1 cellular context compared by ENCODE assay signal in genomic region chr7:16933296-16934248, GRCh38.
TF ChIP-seq lines count a peak whose summit lies in the region.

No MANE protein-coding gene starts in this region.

TF ChIP-seq in IMR-90, 13 proteins besides CTCF, POLR2A, EP300 and RAD21:
- TF ChIP-seq, protein P1, sequence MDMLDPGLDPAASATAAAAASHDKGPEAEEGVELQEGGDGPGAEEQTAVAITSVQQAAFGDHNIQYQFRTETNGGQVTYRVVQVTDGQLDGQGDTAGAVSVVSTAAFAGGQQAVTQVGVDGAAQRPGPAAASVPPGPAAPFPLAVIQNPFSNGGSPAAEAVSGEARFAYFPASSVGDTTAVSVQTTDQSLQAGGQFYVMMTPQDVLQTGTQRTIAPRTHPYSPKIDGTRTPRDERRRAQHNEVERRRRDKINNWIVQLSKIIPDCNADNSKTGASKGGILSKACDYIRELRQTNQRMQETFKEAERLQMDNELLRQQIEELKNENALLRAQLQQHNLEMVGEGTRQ (IDR thresholded peaks at IDR 0.05; ENCODE audit: low read depth, low read length) = no peak
- TF ChIP-seq SMC3 (IDR thresholded peaks at IDR 0.05; ENCODE audit: low read depth, low read length) (no peak), CEBPB (IDR thresholded peaks at IDR 0.05; ENCODE audit: low read depth, low read length) (no peak), BHLHE40 (IDR thresholded peaks at IDR 0.05; ENCODE audit: low read depth, low read length) (no peak), CHD1 (IDR thresholded peaks at IDR 0.05; ENCODE audit: low read depth, low read length) (no peak), MAZ (IDR thresholded peaks at IDR 0.05; ENCODE audit: borderline replicate concordance, low read depth, low read length) (no peak), MXI1 (IDR thresholded peaks at IDR 0.05; ENCODE audit: borderline replicate concordance, low read depth, low read length) (no peak), MAFK (IDR thresholded peaks at IDR 0.05; ENCODE audit: low read depth, low read length) (no peak), RCOR1 (IDR thresholded peaks at IDR 0.05; ENCODE audit: insufficient replicate concordance, low read length) (no peak)
- TF ChIP-seq, protein P2, sequence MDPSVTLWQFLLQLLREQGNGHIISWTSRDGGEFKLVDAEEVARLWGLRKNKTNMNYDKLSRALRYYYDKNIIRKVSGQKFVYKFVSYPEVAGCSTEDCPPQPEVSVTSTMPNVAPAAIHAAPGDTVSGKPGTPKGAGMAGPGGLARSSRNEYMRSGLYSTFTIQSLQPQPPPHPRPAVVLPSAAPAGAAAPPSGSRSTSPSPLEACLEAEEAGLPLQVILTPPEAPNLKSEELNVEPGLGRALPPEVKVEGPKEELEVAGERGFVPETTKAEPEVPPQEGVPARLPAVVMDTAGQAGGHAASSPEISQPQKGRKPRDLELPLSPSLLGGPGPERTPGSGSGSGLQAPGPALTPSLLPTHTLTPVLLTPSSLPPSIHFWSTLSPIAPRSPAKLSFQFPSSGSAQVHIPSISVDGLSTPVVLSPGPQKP (IDR thresholded peaks at IDR 0.05; ENCODE audit: borderline replicate concordance, low read depth, low read length) = no peak
